20 cellular contexts compared by ENCODE assay signal in the genomic region with DNA sequence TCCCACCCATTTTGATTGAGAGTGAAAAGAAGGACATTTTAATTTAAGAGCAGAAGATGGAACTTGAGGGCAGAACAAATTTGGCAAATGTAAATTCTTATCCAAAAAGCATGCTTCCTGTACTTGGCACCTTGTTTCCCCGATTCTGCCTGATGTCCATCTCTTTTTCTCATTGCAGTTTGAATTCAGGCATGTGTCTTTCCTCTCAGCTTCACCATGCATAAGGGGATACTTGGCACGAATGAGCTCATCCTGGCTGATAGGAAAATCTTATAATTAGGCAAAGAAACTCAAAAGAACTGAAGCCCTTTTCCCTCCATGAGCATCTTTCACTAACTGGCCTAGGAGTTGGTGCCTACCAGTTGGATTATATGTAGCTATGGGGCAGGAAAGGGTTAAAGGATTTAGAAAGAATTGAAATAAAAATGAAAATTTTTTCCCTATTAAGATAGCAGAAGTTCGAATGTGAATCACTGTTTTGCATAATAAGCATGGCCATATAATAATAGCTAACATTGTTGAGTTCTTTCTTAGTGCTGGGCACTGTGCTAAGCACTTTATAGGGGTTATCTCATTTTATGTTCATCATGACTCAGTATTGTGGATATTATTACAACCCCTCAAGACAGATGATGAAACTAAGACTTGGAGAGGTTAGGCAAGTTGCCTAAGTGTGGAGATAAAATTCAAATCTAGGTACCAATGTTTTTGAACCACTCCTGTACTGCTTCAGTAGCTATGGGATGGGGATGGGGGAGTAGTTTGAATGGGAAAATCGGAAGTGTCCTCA.
A peak's percentile ranks its signal among the peaks of the same experiment; 100 is the strongest.
DNase-seq lines count a peak whose midpoint lies in the region; ATAC-seq and TF ChIP-seq lines count a peak whose summit lies in the region.
"Had no signal": no experiment of that assay in that cellular context is flagged by ENCODE, and none has a peak within 500 bp of the region (broad histone marks: within the 10 kb centered on the region; RNA-seq: fewer than 3 reads in every experiment).

No MANE protein-coding gene starts in this region.

- H3K9me2 ChIP-seq in DOHH2 (replicated peaks; ENCODE audit: control insufficient read depth, low read length), result no peaks in the 10 kb centered on the region

- no peak for ATAC-seq in Panc1
- no peak for ATAC-seq in HG02981 (IDR thresholded peaks at IDR 0.05; ENCODE audit: unreplicated experiment)
- no peak for ATAC-seq in HG03439 (IDR thresholded peaks at IDR 0.05; ENCODE audit: unreplicated experiment)
- no peak for ATAC-seq in Right ventricle myocardium inferior
- ATAC-seq: gastroesophageal sphincter, HepG2 had no signal

- H3K4me2 ChIP-seq in DOHH2 (ENCODE audit: low read length) (peak overlapping the region; percentile 13), fibroblast of lung (ENCODE audit: extremely low read depth, insufficient read depth, low read length) (peak overlapping the region; percentile 47), osteoblast (ENCODE audit: insufficient read depth, low read length) (peak overlapping the region; percentile 75)

- H2AFZ ChIP-seq in fibroblast of lung (ENCODE audit: low read length) (no peak overlapping the region), osteoblast (ENCODE audit: low read length) (no peak overlapping the region)
- H2AFZ ChIP-seq: parathyroid adenoma had no signal

- intact Hi-C loops in Panc1 (cut with micrococcal nuclease; ENCODE audit: unreplicated experiment) (no loop called here), Right ventricle myocardium inferior (cut with DNase I) (no loop called here)

- no peak overlapping the region for H3K27ac ChIP-seq in DOHH2 (ENCODE audit: low read depth, low read length)
- peak overlapping the region; percentile 51; the same call in 1 of the 2 replicates for H3K27ac ChIP-seq in Panc1 (ENCODE audit: low read length)
- H3K27ac ChIP-seq in fibroblast of lung (ENCODE audit: insufficient read depth, low read length), result no peak overlapping the region
- peak overlapping the region; percentile 61 for H3K27ac ChIP-seq in osteoblast (ENCODE audit: low read depth, low read length)
- H3K27ac ChIP-seq: parathyroid adenoma, suprapubic skin had no signal

- no peak for DNase-seq in Panc1 (ENCODE audit: low read depth, low spot score)
- peak; percentile 57 to 87 for DNase-seq in fibroblast of lung (ENCODE audit: low read depth in 2 of 2)
- peak; percentile 62 for DNase-seq in osteoblast (ENCODE audit: insufficient read length, low spot score, missing footprints)
- no peak for DNase-seq in GM10248 (ENCODE audit: extremely low spot score)
- no peak for DNase-seq in Right ventricle myocardium inferior (ENCODE audit: missing footprints)
- DNase-seq: activated naive CD8-positive, alpha-beta T cell treated with anti-CD3 and anti-CD28 coated beads, Interleukin-2, amount 10 ng/mL, durations not matched to agents 7 days and 5 days; activated T-cell treated with anti-CD3 and anti-CD28 coated beads, Interleukin-2, amount 50 U/mL, for 48 hours; CD4-positive, alpha-beta memory T cell; GDM1; immature natural killer cell; NK-92 treated with Interleukin-12 subunit alpha and Interleukin-12 subunit beta, amount 100 ng/mL, for 24 hours; T1000 had no signal

- no TSS peak for BruUV-seq in Panc1 (replicated peaks; lab: Mats Ljungman, UMichigan)

- in situ Hi-C loops in Panc1 (cut with HindIII; ENCODE audit: low pct_unique_long_range_greater_than_20kb, low sequenced_read_pairs), result no loop called here

- CTCF ChIA-PET in Panc1 (lab: Charles Lee), result no interaction called here
- CTCF ChIA-PET in GM10248 (lab: Yijun Ruan, JAX), result interaction anchor here (1.2 kb wide), 2 partner anchors 10 to 36 kb away, joined by 3 read pairs; no protein-coding TSS in a partner anchor

- H3K36me3 ChIP-seq in DOHH2 (ENCODE audit: control insufficient read depth, low read length), result no peaks in the 10 kb centered on the region
- H3K36me3 ChIP-seq in Panc1 (ENCODE audit: control insufficient read depth, insufficient read depth, low read length), result no peaks in the 10 kb centered on the region
- H3K36me3 ChIP-seq in fibroblast of lung (ENCODE audit: control insufficient read depth, insufficient read depth, low read length), result no peaks in the 10 kb centered on the region
- no peaks in the 10 kb centered on the region for H3K36me3 ChIP-seq in osteoblast (ENCODE audit: insufficient read depth, low read length)
- H3K36me3 ChIP-seq: gastroesophageal sphincter, SJCRH30, suprapubic skin had no signal

- H3K4me1 ChIP-seq in DOHH2 (ENCODE audit: control insufficient read depth, low read length), result peaks cover 25% of the 10 kb centered on the region
- no peaks in the 10 kb centered on the region for H3K4me1 ChIP-seq in Panc1 (ENCODE audit: control insufficient read depth, insufficient read depth, low read length)
- peaks cover 8% of the 10 kb centered on the region for H3K4me1 ChIP-seq in fibroblast of lung (ENCODE audit: control insufficient read depth, extremely low read depth, insufficient read depth, low read length)
- H3K4me1 ChIP-seq in osteoblast (ENCODE audit: insufficient read depth, low read length), result peaks cover 29% of the 10 kb centered on the region
- H3K4me1 ChIP-seq: parathyroid adenoma had no signal

- H3K27me3 ChIP-seq in DOHH2 (ENCODE audit: control insufficient read depth, low read length) (no peaks in the 10 kb centered on the region), Panc1 (ENCODE audit: control insufficient read depth, insufficient read depth, low read length) (no peaks in the 10 kb centered on the region), fibroblast of lung (ENCODE audit: control insufficient read depth, insufficient read depth, low read length) (no peaks in the 10 kb centered on the region), osteoblast (ENCODE audit: insufficient read depth, low read length) (no peaks in the 10 kb centered on the region)
- H3K27me3 ChIP-seq: gastroesophageal sphincter, SJCRH30, suprapubic skin had no signal

- H3K4me3 ChIP-seq in DOHH2 (ENCODE audit: low read length) (no peak overlapping the region), Panc1 (ENCODE audit: low read depth in 2 of 2, low read length in 2 of 2) (no peak overlapping the region), fibroblast of lung (replicated peaks in 1 of 4; ENCODE audit: control extremely low read depth in 1 of 4, insufficient read depth in 1 of 4, low read depth in 3 of 4, low read length in 4 of 4) (no peak overlapping the region), osteoblast (ENCODE audit: insufficient read depth, low read length) (peak overlapping the region; percentile 9)
- H3K4me3 ChIP-seq: gastroesophageal sphincter, SJCRH30, suprapubic skin had no signal

- H3K79me2 ChIP-seq in DOHH2 (ENCODE audit: control insufficient read depth, low read length), result no peaks in the 10 kb centered on the region
- H3K79me2 ChIP-seq in fibroblast of lung (ENCODE audit: control insufficient read depth, insufficient read depth, low read length), result no peaks in the 10 kb centered on the region
- H3K79me2 ChIP-seq in osteoblast (ENCODE audit: insufficient read depth, low read length), result no peaks in the 10 kb centered on the region
- H3K79me2 ChIP-seq: parathyroid adenoma had no signal

- H3F3A ChIP-seq in DOHH2 (ENCODE audit: control insufficient read depth, insufficient read depth), result no peaks in the 10 kb centered on the region

- TF ChIP-seq CTCF in DOHH2 (IDR thresholded peaks at IDR 0.05; ENCODE audit: low read depth, low read length, poor library complexity, severe bottlenecking) (no peak), Panc1 (IDR thresholded peaks at IDR 0.05) (no peak), fibroblast of lung (conservative IDR thresholded peaks at IDR 0.05 in 1 of 2, IDR thresholded peaks at IDR 0.05 in 1 of 2; ENCODE audit: low read depth in 1 of 2, low read length in 2 of 2) (no peak), osteoblast (IDR thresholded peaks at IDR 0.05; ENCODE audit: extremely low read depth, low read depth, low read length) (no peak), GM10248 (IDR thresholded peaks at IDR 0.05; ENCODE audit: control extremely low read depth, extremely low read depth, low read depth, missing control alignments) (no peak)

- POLR2A ChIA-PET in Panc1 (lab: Charles Lee) (interaction anchor here (0.6 kb wide), 1 partner anchor 113 kb away, joined by 10 read pairs; no protein-coding TSS in a partner anchor), GM10248 (lab: Yijun Ruan, JAX) (no interaction called here)

- no peaks in the 10 kb centered on the region for H3K9me3 ChIP-seq in DOHH2 (ENCODE audit: control insufficient read depth, insufficient read depth, low read length)
- no peaks in the 10 kb centered on the region for H3K9me3 ChIP-seq in Panc1 (ENCODE audit: control insufficient read depth, insufficient read depth, low read depth, low read length)
- no peaks in the 10 kb centered on the region for H3K9me3 ChIP-seq in fibroblast of lung (ENCODE audit: control insufficient read depth, insufficient read depth, low read depth, low read length)
- H3K9me3 ChIP-seq in osteoblast (ENCODE audit: low read depth, low read length), result no peaks in the 10 kb centered on the region
- H3K9me3 ChIP-seq: gastroesophageal sphincter, SJCRH30, suprapubic skin had no signal

- H3K9ac ChIP-seq in fibroblast of lung (ENCODE audit: insufficient read depth, low read length), result no peak overlapping the region
- H3K9ac ChIP-seq: parathyroid adenoma had no signal

- H4K20me1 ChIP-seq in DOHH2 (ENCODE audit: control insufficient read depth, insufficient read depth, low read depth, low read length) (no peaks in the 10 kb centered on the region), fibroblast of lung (ENCODE audit: control insufficient read depth, extremely low read depth, insufficient read depth, low read length) (no peaks in the 10 kb centered on the region), osteoblast (ENCODE audit: insufficient read depth, low read length) (no peaks in the 10 kb centered on the region)

Comparison
In these comparisons a context has a peak if more than half of its experiments do, and no peak if none do; other contexts are left out.
1. H3K27ac ChIP-seq: peak in Panc1 (single experiment) and osteoblast (single experiment); none in DOHH2 (single experiment) and fibroblast of lung (single experiment).
2. H3K4me2 ChIP-seq: peak in every context shown above with its lines; median percentile 75 in osteoblast; 47 in fibroblast of lung; 13 in DOHH2.
3. DNase-seq: peak in fibroblast of lung (2 of 2) and osteoblast (single experiment); none in Panc1 (single experiment), GM10248 (single experiment) and Right ventricle myocardium inferior (single experiment).